28 cellular contexts compared by ENCODE assay signal in the genomic region with DNA sequence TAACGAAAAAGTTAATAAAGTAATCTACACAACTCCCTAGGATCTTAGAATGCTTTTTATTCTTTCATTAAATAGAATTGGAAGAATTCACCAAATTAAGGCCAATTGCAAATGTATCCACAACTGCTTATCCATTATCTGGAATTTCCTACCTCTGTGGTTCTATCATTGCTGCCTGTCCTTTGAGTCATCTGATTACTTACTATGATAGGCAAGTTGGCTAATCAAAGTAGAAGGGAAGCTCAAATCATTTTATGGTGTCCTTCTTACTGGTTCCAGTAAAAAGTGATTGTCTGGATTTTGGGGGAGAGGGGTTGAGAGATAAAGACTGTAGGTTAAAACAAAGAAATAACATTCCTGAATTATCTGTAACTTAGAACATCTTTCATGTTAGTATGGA.
"Had no signal": no experiment of that assay in that cellular context is flagged by ENCODE, and none has a peak within 500 bp of the region (broad histone marks: within the 10 kb centered on the region; RNA-seq: fewer than 3 reads in every experiment).

No MANE protein-coding gene starts in this region.

- H3K4me3 Mint-ChIP-seq: activated CD4-positive, alpha-beta memory T cell treated with anti-CD3 and anti-CD28 coated beads, Interleukin-2, amount 10 ng/mL, durations not matched to agents 7 days and 5 days; activated CD4-positive, alpha-beta T cell treated with anti-CD3 and anti-CD28 coated beads, Interleukin-2, amount 10 ng/mL, durations not matched to agents 24 days and 14 days; activated naive CD4-positive, alpha-beta T cell treated with anti-CD3 and anti-CD28 coated beads, Interleukin-2, amount 50 U/mL, for 24 hours; activated T-helper 1 cell treated with anti-CD3 and anti-CD28 coated beads, Interleukin-12 subunit alpha, Interleukin-12 subunit beta, Interleukin-2, Interleukin-4 antibody, amounts not matched to agents 30 ng/mL and 10 ng/mL and 1 ng/mL, durations not matched to agents 14 hours and 24 hours and 36 hours; brain; naive thymus-derived CD8-positive, alpha-beta T cell; neural progenitor cell; stimulated activated naive B cell treated with anti-CD40 and anti-IgM and Interleukin-4, amounts not matched to agents 10 μg/mL and 1 μg/mL and 100 μg/mL, for 72 hours; T-helper 2 cell treated with Interferon-gamma antibody and Interleukin-4, amounts not matched to agents 5 μg/mL and 100 μg/mL, for 36 hours had no signal

- H3K27ac Mint-ChIP-seq: activated CD4-positive, alpha-beta memory T cell treated with anti-CD3 and anti-CD28 coated beads, Interleukin-2, amount 10 ng/mL, durations not matched to agents 7 days and 5 days; activated T-helper 1 cell treated with anti-CD3 and anti-CD28 coated beads, Interleukin-12 subunit alpha, Interleukin-12 subunit beta, Interleukin-2, Interleukin-4 antibody, amounts not matched to agents 30 ng/mL and 10 ng/mL and 1 ng/mL, durations not matched to agents 14 hours and 24 hours and 36 hours; neural progenitor cell; stimulated activated naive B cell treated with anti-CD40 and anti-IgM and Interleukin-4, amounts not matched to agents 10 μg/mL and 1 μg/mL and 100 μg/mL, for 72 hours had no signal

- H3K9me3 Mint-ChIP-seq: activated CD4-positive, alpha-beta memory T cell treated with anti-CD3 and anti-CD28 coated beads, Interleukin-2, amount 10 ng/mL, durations not matched to agents 7 days and 5 days; activated CD4-positive, alpha-beta T cell treated with anti-CD3 and anti-CD28 coated beads, Interleukin-2, amount 10 ng/mL, durations not matched to agents 24 days and 14 days; activated naive CD4-positive, alpha-beta T cell treated with anti-CD3 and anti-CD28 coated beads, Interleukin-2, amount 50 U/mL, for 24 hours; activated T-helper 1 cell treated with anti-CD3 and anti-CD28 coated beads, Interleukin-12 subunit alpha, Interleukin-12 subunit beta, Interleukin-2, Interleukin-4 antibody, amounts not matched to agents 30 ng/mL and 10 ng/mL and 1 ng/mL, durations not matched to agents 14 hours and 24 hours and 36 hours; brain; naive thymus-derived CD8-positive, alpha-beta T cell; neural progenitor cell; stimulated activated naive B cell treated with anti-CD40 and anti-IgM and Interleukin-4, amounts not matched to agents 10 μg/mL and 1 μg/mL and 100 μg/mL, for 72 hours; T-helper 2 cell treated with Interferon-gamma antibody and Interleukin-4, amounts not matched to agents 5 μg/mL and 100 μg/mL, for 36 hours had no signal

- H3K27ac ChIP-seq: esophagus squamous epithelium, gastroesophageal sphincter, lower lobe of right lung, neural progenitor cell, sigmoid colon, uterus, VCaP had no signal

- H3K4me2 ChIP-seq: neural progenitor cell had no signal

- H3K4me1 ChIP-seq: gastroesophageal sphincter, neural progenitor cell, uterus had no signal

- H3K4me3 ChIP-seq: esophagus squamous epithelium, gastroesophageal sphincter, lower lobe of right lung, neural progenitor cell, sigmoid colon, transverse colon, uterus had no signal

- H3K27me3 ChIP-seq: esophagus squamous epithelium, gastroesophageal sphincter, neural progenitor cell, sigmoid colon, transverse colon, uterus had no signal

- H3K4me1 Mint-ChIP-seq: stimulated activated naive B cell treated with anti-CD40 and anti-IgM and Interleukin-4, amounts not matched to agents 10 μg/mL and 1 μg/mL and 100 μg/mL, for 72 hours had no signal

- H3K36me3 Mint-ChIP-seq: stimulated activated naive B cell treated with anti-CD40 and anti-IgM and Interleukin-4, amounts not matched to agents 10 μg/mL and 1 μg/mL and 100 μg/mL, for 72 hours had no signal

- H3K27me3 Mint-ChIP-seq: activated CD4-positive, alpha-beta memory T cell treated with anti-CD3 and anti-CD28 coated beads, Interleukin-2, amount 10 ng/mL, durations not matched to agents 7 days and 5 days; activated CD4-positive, alpha-beta T cell treated with anti-CD3 and anti-CD28 coated beads, Interleukin-2, amount 10 ng/mL, durations not matched to agents 24 days and 14 days; activated naive CD4-positive, alpha-beta T cell treated with anti-CD3 and anti-CD28 coated beads, Interleukin-2, amount 50 U/mL, for 24 hours; brain; naive thymus-derived CD8-positive, alpha-beta T cell; stimulated activated naive B cell treated with anti-CD40 and anti-IgM and Interleukin-4, amounts not matched to agents 10 μg/mL and 1 μg/mL and 100 μg/mL, for 72 hours had no signal

- H2AFZ ChIP-seq: neural progenitor cell had no signal

- H3K9ac ChIP-seq: neural progenitor cell had no signal

- H3K9me3 ChIP-seq: esophagus squamous epithelium, gastroesophageal sphincter, lower lobe of right lung, sigmoid colon, transverse colon, uterus had no signal

- DNase-seq: activated CD4-positive, alpha-beta memory T cell treated with anti-CD3 and anti-CD28 coated beads, Interleukin-2, amount 10 ng/mL, durations not matched to agents 7 days and 5 days; activated CD4-positive, alpha-beta T cell treated with anti-CD3 and anti-CD28 coated beads, Interleukin-2, amount 10 ng/mL, durations not matched to agents 24 days and 14 days; activated gamma-delta T cell treated with Interleukin-2 at 50 U/mL for 16 hours; activated T-cell treated with anti-CD3 and anti-CD28 coated beads for 4 hours; anterior cingulate cortex; caudate nucleus; effector memory CD4-positive, alpha-beta T cell; esophagus squamous epithelium; head of caudate nucleus; lower lobe of right lung; naive thymus-derived CD8-positive, alpha-beta T cell; posterior cingulate gyrus; sigmoid colon; stimulated activated CD4-positive, alpha-beta T cell treated with anti-CD3 and anti-CD28 coated beads, Interleukin-2, amount 100 ng/mL, for 48 hours; stimulated activated CD8-positive, alpha-beta memory T cell treated with anti-CD3 and anti-CD28 coated beads, Interleukin-4, amount 100 ng/mL, for 48 hours; stimulated activated naive B cell treated with anti-CD40 and anti-IgM and Interleukin-4, amounts not matched to agents 10 μg/mL and 1 μg/mL and 100 μg/mL, for 72 hours; transverse colon; uterus had no signal

- H3K36me3 ChIP-seq: neural progenitor cell, transverse colon, uterus had no signal

- FAIRE-seq: colon had no signal

- ATAC-seq: activated CD4-positive, CD25-positive, alpha-beta regulatory T cell treated with anti-CD3 and anti-CD28 coated beads, Interleukin-2, amount 50 U/mL, for 24 hours; gastroesophageal sphincter; left lobe of liver; lower lobe of right lung; naive thymus-derived CD8-positive, alpha-beta T cell; stimulated activated naive B cell treated with anti-CD40 and anti-IgM and Interleukin-4, amounts not matched to agents 10 μg/mL and 1 μg/mL and 100 μg/mL, for 72 hours had no signal
